In genomic region chr12:115194448-115194847, GRCh38 we compare ENCODE assay signal across 24 cellular contexts.
DNase-seq lines count a peak whose midpoint lies in the region; ATAC-seq and TF ChIP-seq lines count a peak whose summit lies in the region.
"Had no signal": no experiment of that assay in that cellular context is flagged by ENCODE, and none has a peak within 500 bp of the region (broad histone marks: within the 10 kb centered on the region; RNA-seq: fewer than 3 reads in every experiment).

No MANE protein-coding gene starts in this region.

- POLR2A ChIA-PET in PC-3 (lab: Charles Lee; ENCODE audit: unreplicated experiment): no interaction called here

- H3F3A ChIP-seq in PC-3 (ENCODE audit: low read length, unreplicated experiment): no peaks in the 10 kb centered on the region

- H3K36me3 Mint-ChIP-seq in nephron (ENCODE audit: low read depth): no peaks in the 10 kb centered on the region
- H3K36me3 Mint-ChIP-seq: CD4-positive, alpha-beta memory T cell had no signal

- H3K27me3 ChIP-seq in PC-3 (ENCODE audit: low read length) (no peaks in the 10 kb centered on the region), esophagus muscularis mucosa (no peaks in the 10 kb centered on the region), heart right ventricle (no peaks in the 10 kb centered on the region)
- H3K27me3 ChIP-seq: BLaER1 treated with 17β-estradiol and CSF1 and Interleukin-3, amounts not matched to agents 10 nM and 100 nM had no signal

- peaks cover 4% of the 10 kb centered on the region for H3K27me3 Mint-ChIP-seq in nephron (ENCODE audit: low read depth)

- no peak for TF ChIP-seq POLR2A in esophagus muscularis mucosa (IDR thresholded peaks at IDR 0.05; ENCODE audit: low read depth)

- H4K20me1 ChIP-seq in PC-3 (ENCODE audit: low read length): no peaks in the 10 kb centered on the region
- H4K20me1 ChIP-seq: BLaER1 treated with 17β-estradiol and CSF1 and Interleukin-3, amounts not matched to agents 10 nM and 100 nM had no signal

- 87% methylated on average over 5 of the region's 5 CpGs for WGBS in esophagus muscularis mucosa
- 85 to 87% methylated on average over 5 of the region's 5 CpGs for WGBS in heart right ventricle, 2 donors

- H3K79me2 ChIP-seq in PC-3 (ENCODE audit: low read length): no peaks in the 10 kb centered on the region

- no TSS peak for BruUV-seq in PC-3 (replicated peaks; lab: Mats Ljungman, UMichigan)

- no peaks in the 10 kb centered on the region for H3K36me3 ChIP-seq in PC-3 (ENCODE audit: low read depth, low read length)
- no peaks in the 10 kb centered on the region for H3K36me3 ChIP-seq in esophagus muscularis mucosa
- H3K36me3 ChIP-seq in heart right ventricle: no peaks in the 10 kb centered on the region
- H3K36me3 ChIP-seq: BLaER1 treated with 17β-estradiol and CSF1 and Interleukin-3, amounts not matched to agents 10 nM and 100 nM had no signal

- intact Hi-C loops in PC-3 (cut with micrococcal nuclease) (no loop called here), esophagus muscularis mucosa (cut with DNase I) (no loop called here), cardiac septum (cut with DNase I) (no loop called here), heart right ventricle (cut with DNase I) (no loop called here)

- no peak overlapping the region for H3K9ac ChIP-seq in PC-3 (ENCODE audit: low read length)
- H3K9ac ChIP-seq: BLaER1 treated with 17β-estradiol and CSF1 and Interleukin-3, amounts not matched to agents 10 nM and 100 nM; GM23248; SK-N-SH had no signal

- peak; percentile 51 for DNase-seq in ELF-1 (ENCODE audit: low read depth, low spot score)
- DNase-seq in PC-3: no peak
- peak; percentile 91 for DNase-seq in islet precursor cell
- no peak for DNase-seq in esophagus muscularis mucosa (ENCODE audit: extremely low spot score)
- no peak for DNase-seq in cardiac septum (ENCODE audit: low spot score)
- DNase-seq in omental fat pad (ENCODE audit: low spot score): no peak
- DNase-seq in heart right ventricle: no peak
- DNase-seq: AML-193; CD4-positive, alpha-beta memory T cell; DMS 273 treated with DMSO at 0.1 percent for 48 hours; DMS79 treated with DMSO at 0.1 percent for 48 hours; GM23248; HCEC 1CT; NCI-H1092 treated with DMSO at 0.1 percent for 48 hours; NCI-H1436; NCI-H187; NCI-H2171 treated with DMSO at 0.1 percent for 48 hours; NCI-H345; NCI-H510A treated with DMSO at 0.1 percent for 48 hours; NCI-H774; SK-N-SH; SW 1271 had no signal

- peaks cover 28% of the 10 kb centered on the region for H3K4me1 Mint-ChIP-seq in nephron
- H3K4me1 Mint-ChIP-seq: CD4-positive, alpha-beta memory T cell had no signal

- H3K4me3 ChIP-seq in PC-3 (ENCODE audit: low read length) (no peak overlapping the region), esophagus muscularis mucosa (no peak overlapping the region), heart right ventricle (no peak overlapping the region)
- H3K4me3 ChIP-seq: BLaER1 treated with 17β-estradiol and CSF1 and Interleukin-3, amounts not matched to agents 10 nM and 100 nM; GM23248 had no signal

- peaks cover 5% of the 10 kb centered on the region; the same call in 1 of the 2 replicates for H3K4me1 ChIP-seq in PC-3 (ENCODE audit: insufficient read depth, low read length)
- no peaks in the 10 kb centered on the region for H3K4me1 ChIP-seq in esophagus muscularis mucosa
- peaks cover 0 to 9% (median 0%) of the 10 kb centered on the region in 9 donors for H3K4me1 ChIP-seq in heart right ventricle
- H3K4me1 ChIP-seq: BLaER1 treated with 17β-estradiol and CSF1 and Interleukin-3, amounts not matched to agents 10 nM and 100 nM had no signal

- no peak for TF ChIP-seq EP300 in esophagus muscularis mucosa (IDR thresholded peaks at IDR 0.05)

- CTCF ChIA-PET in PC-3 (lab: Charles Lee): no interaction called here

- no peak overlapping the region for H3K4me2 ChIP-seq in PC-3 (ENCODE audit: low read length)
- H3K4me2 ChIP-seq: BLaER1 treated with 17β-estradiol and CSF1 and Interleukin-3, amounts not matched to agents 10 nM and 100 nM; SK-N-SH had no signal

- H3K27ac Mint-ChIP-seq in nephron: peak overlapping the region; percentile 5 to 10 (median 8)
- H3K27ac Mint-ChIP-seq: CD4-positive, alpha-beta memory T cell had no signal

- no peaks in the 10 kb centered on the region for H3K9me2 ChIP-seq in PC-3 (replicated peaks; ENCODE audit: low read length)
- H3K9me2 ChIP-seq: SK-N-SH had no signal

- H3K4me3 Mint-ChIP-seq in nephron: no peak overlapping the region
- H3K4me3 Mint-ChIP-seq: CD4-positive, alpha-beta memory T cell had no signal

- TF ChIP-seq CTCF in PC-3 (conservative IDR thresholded peaks at IDR 0.05; ENCODE audit: low read depth, low read length) (no peak), nephron (IDR thresholded peaks at IDR 0.05; ENCODE audit: unreplicated experiment in 3 of 3) (no peak), esophagus muscularis mucosa (IDR thresholded peaks at IDR 0.05) (no peak), omental fat pad (IDR thresholded peaks at IDR 0.05) (no peak), heart right ventricle (IDR thresholded peaks at IDR 0.05) (no peak)

- peaks cover 7% of the 10 kb centered on the region for H3K9me3 Mint-ChIP-seq in nephron

- peak; percentile 35 for ATAC-seq in PC-3
- no peak for ATAC-seq in omental fat pad (ENCODE audit: low FRiP score)
- ATAC-seq in heart right ventricle: no peak

- H3K9me3 ChIP-seq in PC-3 (ENCODE audit: low read length) (no peaks in the 10 kb centered on the region), esophagus muscularis mucosa (no peaks in the 10 kb centered on the region), heart right ventricle (no peaks in the 10 kb centered on the region)
- H3K9me3 ChIP-seq: BLaER1 treated with 17β-estradiol and CSF1 and Interleukin-3, amounts not matched to agents 10 nM and 100 nM; SK-N-SH had no signal

- H2AFZ ChIP-seq in PC-3 (ENCODE audit: low read length): no peak overlapping the region
- H2AFZ ChIP-seq: GM23248 had no signal

- H3K27ac ChIP-seq in PC-3 (ENCODE audit: low read length) (no peak overlapping the region), esophagus muscularis mucosa (replicated peaks in 1 of 4) (no peak overlapping the region), heart right ventricle (no peak overlapping the region)
- H3K27ac ChIP-seq: BLaER1 treated with 17β-estradiol and CSF1 and Interleukin-3, amounts not matched to agents 10 nM and 100 nM; GM23248 had no signal

Comparison
In these comparisons a context has a peak if more than half of its experiments do, and no peak if none do; other contexts are left out.
1. DNase-seq: peak in ELF-1 (single experiment) and islet precursor cell (single experiment); none in PC-3 (single experiment), esophagus muscularis mucosa (single experiment), cardiac septum (single experiment), omental fat pad (single experiment) and heart right ventricle (0 of 2).